Comparison of ENCODE assay signal across 13 cellular contexts in the genomic region with DNA sequence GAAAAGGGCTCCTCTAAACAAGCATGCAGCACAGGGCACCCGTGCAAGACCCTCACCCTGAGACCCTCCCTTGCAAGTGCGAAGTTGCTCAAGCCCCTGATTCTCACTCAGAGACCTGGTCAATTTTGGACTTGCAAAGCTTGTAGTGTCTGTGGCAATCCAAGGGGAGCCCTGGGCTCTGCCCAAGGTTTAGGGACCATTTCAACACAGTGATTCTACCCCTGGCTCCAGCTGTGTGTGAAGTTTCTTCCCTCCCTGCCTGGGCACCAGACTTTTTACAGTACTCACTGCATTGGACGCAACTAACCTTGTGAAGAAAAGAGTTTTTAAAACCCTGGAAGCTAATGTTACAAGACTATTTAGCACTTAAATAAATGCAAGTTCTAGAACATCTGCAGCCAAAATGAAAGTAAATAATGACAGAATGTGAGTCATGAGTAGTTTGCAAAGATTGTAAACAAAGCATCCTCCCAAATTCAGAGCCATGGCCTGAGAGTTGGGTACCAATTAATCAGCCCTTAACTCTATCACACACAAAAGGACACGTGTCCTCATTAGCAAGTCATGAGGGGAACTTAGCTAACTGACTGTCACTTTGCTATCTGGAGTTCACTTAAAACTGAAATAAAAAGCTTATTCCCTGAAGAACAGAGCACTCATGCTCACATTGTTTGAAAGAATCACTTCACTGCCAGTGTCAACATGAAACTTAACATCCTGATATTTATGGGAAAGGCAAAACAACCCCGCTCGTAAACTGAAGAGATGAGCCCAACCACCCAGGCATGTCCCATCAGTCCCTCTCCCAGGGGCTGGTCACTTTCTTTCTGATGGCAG. TPM values are rescaled to one million over a fixed set of nuclear protein-coding genes. Genes with fewer than 3 reads are reported as not detected.
DNase-seq lines count a peak whose midpoint lies in the region; ATAC-seq and TF ChIP-seq lines count a peak whose summit lies in the region.
"Had no signal": no experiment of that assay in that cellular context is flagged by ENCODE, and none has a peak within 500 bp of the region (broad histone marks: within the 10 kb centered on the region; RNA-seq: fewer than 3 reads in every experiment).

No MANE protein-coding gene starts in this region.

- TF ChIP-seq CTCF in mucosa of descending colon (IDR thresholded peaks at IDR 0.05) (no peak), thyroid gland (IDR thresholded peaks at IDR 0.05) (no peak)

- H3K9me3 ChIP-seq in mucosa of descending colon = no peaks in the 10 kb centered on the region
- no peaks in the 10 kb centered on the region for H3K9me3 ChIP-seq in thyroid gland
- H3K9me3 ChIP-seq: testis had no signal

- H3K4me3 Mint-ChIP-seq in activated T-helper 17 cell treated with anti-CD3 and anti-CD28 coated beads, Interleukin-2, amount 50 U/mL, for 72 hours = peak overlapping the region; percentile 14

- DNase-seq in AG08395 (ENCODE audit: low spot score) = peak; percentile 44
- peak; percentile 65 for DNase-seq in EH (ENCODE audit: low read depth)
- DNase-seq in mucosa of descending colon = no peak
- no peak for DNase-seq in stimulated activated CD4-positive, alpha-beta T cell treated with anti-CD3 and anti-CD28 coated beads, Interleukin-4, amount 100 ng/mL, for 4 hours
- no peak for DNase-seq in thyroid gland
- no peak for DNase-seq in NCI-H526 (lab: John Stamatoyannopoulos, UW)
- no peak for DNase-seq in effector CD4-positive, alpha-beta T cell
- DNase-seq: activated CD4-positive, alpha-beta T cell treated with anti-CD3 and anti-CD28 coated beads, Interleukin-2, amount 50 U/mL, for 1 hour; caudate nucleus; NCI-H146; testis had no signal

- intact Hi-C loops in mucosa of descending colon (cut with DNase I, micrococcal nuclease) = no loop called here
- intact Hi-C loops in thyroid gland (cut with DNase I) = no loop called here

- peaks cover 20% of the 10 kb centered on the region for H3K36me3 Mint-ChIP-seq in activated T-helper 17 cell treated with anti-CD3 and anti-CD28 coated beads, Interleukin-2, amount 50 U/mL, for 72 hours (ENCODE audit: low read depth)

- H3K4me1 ChIP-seq in mucosa of descending colon (ENCODE audit: low read depth) (peaks cover 12% of the 10 kb centered on the region), thyroid gland (peaks cover 7 to 11% of the 10 kb centered on the region in 2 donors)

- H3K27ac ChIP-seq in thyroid gland = no peak overlapping the region
- H3K27ac ChIP-seq: HL-60, testis had no signal

- H3K4me3 ChIP-seq in mucosa of descending colon (no peak overlapping the region), thyroid gland (replicated peaks in 1 of 3) (no peak overlapping the region)
- H3K4me3 ChIP-seq: testis had no signal

- no peak for TF ChIP-seq POLR2A in thyroid gland (IDR thresholded peaks at IDR 0.05)

- 64 to 69% methylated on average over 6 of the region's 6 CpGs for WGBS in thyroid gland, 2 donors

- H3K27me3 ChIP-seq in thyroid gland = no peaks in the 10 kb centered on the region
- H3K27me3 ChIP-seq: testis had no signal

- H3K9me3 Mint-ChIP-seq in activated T-helper 17 cell treated with anti-CD3 and anti-CD28 coated beads, Interleukin-2, amount 50 U/mL, for 72 hours = no peaks in the 10 kb centered on the region

- H3K4me1 Mint-ChIP-seq in activated T-helper 17 cell treated with anti-CD3 and anti-CD28 coated beads, Interleukin-2, amount 50 U/mL, for 72 hours = peaks cover 34% of the 10 kb centered on the region

- H3K36me3 ChIP-seq in mucosa of descending colon (ENCODE audit: low read depth) (no peaks in the 10 kb centered on the region), thyroid gland (no peaks in the 10 kb centered on the region)

- H3K27ac Mint-ChIP-seq in activated T-helper 17 cell treated with anti-CD3 and anti-CD28 coated beads, Interleukin-2, amount 50 U/mL, for 72 hours = peak overlapping the region; percentile 10

- H3K27me3 Mint-ChIP-seq in activated T-helper 17 cell treated with anti-CD3 and anti-CD28 coated beads, Interleukin-2, amount 50 U/mL, for 72 hours = no peaks in the 10 kb centered on the region

- ATAC-seq in activated T-helper 17 cell treated with anti-CD3 and anti-CD28 coated beads, Interleukin-2, amount 50 U/mL, for 72 hours (replicated peaks) = no peak
- ATAC-seq in mucosa of descending colon = peak; percentile 15

RNA-seq across cellular contexts. Expression of gene RGS10, which starts 48.1 kb away (rescaled TPM):
- total RNA-seq in activated T-helper 17 cell treated with anti-CD3 and anti-CD28 coated beads, Interleukin-2, amount 50 U/mL, for 72 hours = 10 to 100 TPM; 85.2 to 87.7 TPM
- total RNA-seq in mucosa of descending colon (10 to 100 TPM; 14.9 to 68.8 (median 19.2) TPM), thyroid gland (10 to 100 TPM; 21.4 to 97.6 (median 35.5) TPM)

Comparison
In these comparisons a context has a peak if more than half of its experiments do, and no peak if none do; other contexts are left out.
1. DNase-seq: peak in AG08395 (single experiment) and EH (single experiment); none in mucosa of descending colon (0 of 3), stimulated activated CD4-positive, alpha-beta T cell treated with anti-CD3 and anti-CD28 coated beads, Interleukin-4, amount 100 ng/mL, for 4 hours (0 of 2), thyroid gland (0 of 2), NCI-H526 (0 of 2) and effector CD4-positive, alpha-beta T cell (single experiment).